Comparison of ENCODE assay signal across 24 cellular contexts in the genomic region with DNA sequence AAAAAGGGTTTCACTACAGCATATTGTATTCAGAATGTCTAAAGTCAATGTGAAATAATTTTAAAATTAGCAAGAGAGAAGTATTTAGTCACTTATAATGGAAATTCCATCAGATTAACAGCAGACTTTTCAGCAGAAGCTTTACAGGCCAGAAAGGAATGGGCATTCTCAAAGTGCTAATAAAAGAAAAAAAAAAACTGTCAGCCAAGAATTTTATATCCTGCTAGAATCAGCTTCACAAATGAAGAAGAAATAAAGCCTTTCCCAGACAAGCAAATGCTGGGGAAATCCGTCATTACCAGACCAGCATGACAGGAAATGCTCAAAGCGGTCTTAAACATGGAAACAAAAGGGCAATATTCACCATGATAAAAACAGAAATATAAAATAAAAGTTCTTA. TPM values are rescaled to one million over a fixed set of nuclear protein-coding genes. Genes with fewer than 3 reads are reported as not detected.
"Had no signal": no experiment of that assay in that cellular context is flagged by ENCODE, and none has a peak within 500 bp of the region (broad histone marks: within the 10 kb centered on the region; RNA-seq: fewer than 3 reads in every experiment).

No MANE protein-coding gene starts in this region.

- H3K27me3 Mint-ChIP-seq: dendritic cell treated with granulocyte-macrophage colony-stimulating factor and Interleukin-4, amounts not matched to agents 40 ng/mL and 50 ng/mL, for 4 days; effector memory CD8-positive, alpha-beta T cell; naive thymus-derived CD4-positive, alpha-beta T cell; stimulated activated naive B cell treated with anti-CD40 and anti-IgM and Interleukin-4, amounts not matched to agents 10 μg/mL and 1 μg/mL and 100 μg/mL, for 72 hours had no signal

- H3K4me3 ChIP-seq: esophagus muscularis mucosa, gastrocnemius medialis, heart right ventricle, sigmoid colon, skin epidermis had no signal

- H3K4me3 Mint-ChIP-seq: dendritic cell treated with granulocyte-macrophage colony-stimulating factor and Interleukin-4, amounts not matched to agents 40 ng/mL and 50 ng/mL, for 4 days; effector memory CD8-positive, alpha-beta T cell; neural crest cell; stimulated activated naive B cell treated with anti-CD40 and anti-IgM and Interleukin-4, amounts not matched to agents 10 μg/mL and 1 μg/mL and 100 μg/mL, for 72 hours had no signal

- ATAC-seq: effector memory CD8-positive, alpha-beta T cell; gastrocnemius medialis; left lobe of liver; naive thymus-derived CD4-positive, alpha-beta T cell; stimulated activated naive B cell treated with anti-CD40 and anti-IgM and Interleukin-4, amounts not matched to agents 10 μg/mL and 1 μg/mL and 100 μg/mL, for 72 hours had no signal

- H3K4me1 ChIP-seq: esophagus muscularis mucosa, gastrocnemius medialis, heart right ventricle, sigmoid colon had no signal

- DNase-seq: effector memory CD8-positive, alpha-beta T cell; gastrocnemius medialis; heart right ventricle; hypothalamus; kidney glomerular epithelial cell; mammary epithelial cell; naive thymus-derived CD4-positive, alpha-beta T cell; posterior cingulate gyrus; sigmoid colon; stimulated activated CD4-positive, alpha-beta T cell treated with anti-CD3 and anti-CD28 coated beads, Interleukin-2, amount 100 ng/mL, for 24 hours; stimulated activated CD4-positive, alpha-beta T cell treated with anti-CD3 and anti-CD28 coated beads, Interleukin-4, amount 100 ng/mL, for 4 hours; stimulated activated naive B cell treated with anti-CD40 and anti-IgM and Interleukin-4, amounts not matched to agents 10 μg/mL and 1 μg/mL and 100 μg/mL, for 72 hours; trophoblast cell had no signal

- H3K27me3 ChIP-seq: esophagus muscularis mucosa, gastrocnemius medialis, heart right ventricle, sigmoid colon had no signal

- H3K9me3 ChIP-seq: gastrocnemius medialis, sigmoid colon had no signal

- H3K27ac ChIP-seq: epithelial cell of prostate, esophagus muscularis mucosa, gastrocnemius medialis, heart right ventricle, sigmoid colon, skin epidermis had no signal

- H3K4me1 Mint-ChIP-seq: neural crest cell had no signal

- H3K27ac Mint-ChIP-seq: dendritic cell treated with granulocyte-macrophage colony-stimulating factor and Interleukin-4, amounts not matched to agents 40 ng/mL and 50 ng/mL, for 4 days; effector memory CD8-positive, alpha-beta T cell; stimulated activated naive B cell treated with anti-CD40 and anti-IgM and Interleukin-4, amounts not matched to agents 10 μg/mL and 1 μg/mL and 100 μg/mL, for 72 hours had no signal

RNA-seq across cellular contexts. Expression of gene CPLX4, which starts 21.9 kb away (rescaled TPM):
- total RNA-seq: esophagus muscularis mucosa; fibroblast of villous mesenchyme; gastrocnemius medialis; left lobe of liver; lower leg skin; mammary epithelial cell; mesenteric fat pad; naive thymus-derived CD4-positive, alpha-beta T cell; neural crest cell; osteocyte; pulmonary artery endothelial cell had no signal
